ENCODE assay signal across 11 cellular contexts in genomic region chr21:46551636-46552241, GRCh38. TPM values are rescaled to one million over a fixed set of nuclear protein-coding genes. Genes with fewer than 3 reads are reported as not detected.
A peak's percentile ranks its signal among the peaks of the same experiment; 100 is the strongest.
DNase-seq lines count a peak whose midpoint lies in the region; ATAC-seq and TF ChIP-seq lines count a peak whose summit lies in the region.
"Had no signal": no experiment of that assay in that cellular context is flagged by ENCODE, and none has a peak within 500 bp of the region (broad histone marks: within the 10 kb centered on the region; RNA-seq: fewer than 3 reads in every experiment).

No MANE protein-coding gene starts in this region.

- intact Hi-C loops in activated T-helper 1 cell treated with anti-CD3 and anti-CD28 coated beads, Interleukin-12 subunit alpha, Interleukin-12 subunit beta, Interleukin-2, Interleukin-4 antibody, amounts not matched to agents 30 ng/mL and 10 ng/mL and 1 ng/mL, durations not matched to agents 14 hours and 24 hours and 36 hours (cut with micrococcal nuclease), result no loop called here
- intact Hi-C loops in tibial artery (cut with DNase I; ENCODE audit: low total_unique reads), result no loop called here

- H3K4me1 ChIP-seq in tibial artery, result no peaks in the 10 kb centered on the region

- H3K4me3 Mint-ChIP-seq in activated T-helper 1 cell treated with anti-CD3 and anti-CD28 coated beads, Interleukin-12 subunit alpha, Interleukin-12 subunit beta, Interleukin-2, Interleukin-4 antibody, amounts not matched to agents 30 ng/mL and 10 ng/mL and 1 ng/mL, durations not matched to agents 14 hours and 24 hours and 36 hours, result peak overlapping the region; percentile 53

- H3K27ac Mint-ChIP-seq in activated T-helper 1 cell treated with anti-CD3 and anti-CD28 coated beads, Interleukin-12 subunit alpha, Interleukin-12 subunit beta, Interleukin-2, Interleukin-4 antibody, amounts not matched to agents 30 ng/mL and 10 ng/mL and 1 ng/mL, durations not matched to agents 14 hours and 24 hours and 36 hours, result peak overlapping the region; percentile 63

- H3K27me3 ChIP-seq in tibial artery, result no peaks in the 10 kb centered on the region

- no peaks in the 10 kb centered on the region for H3K9me3 ChIP-seq in tibial artery

- H3K27ac ChIP-seq in tibial artery, result no peak overlapping the region
- H3K27ac ChIP-seq: epithelial cell of prostate had no signal

- no peaks in the 10 kb centered on the region for H3K9me3 Mint-ChIP-seq in activated T-helper 1 cell treated with anti-CD3 and anti-CD28 coated beads, Interleukin-12 subunit alpha, Interleukin-12 subunit beta, Interleukin-2, Interleukin-4 antibody, amounts not matched to agents 30 ng/mL and 10 ng/mL and 1 ng/mL, durations not matched to agents 14 hours and 24 hours and 36 hours

- H3K36me3 ChIP-seq in tibial artery, result peaks cover 68 to 95% (median 75%) of the 10 kb centered on the region in 3 donors

- peaks cover 30% of the 10 kb centered on the region for H3K36me3 Mint-ChIP-seq in activated T-helper 1 cell treated with anti-CD3 and anti-CD28 coated beads, Interleukin-12 subunit alpha, Interleukin-12 subunit beta, Interleukin-2, Interleukin-4 antibody, amounts not matched to agents 30 ng/mL and 10 ng/mL and 1 ng/mL, durations not matched to agents 14 hours and 24 hours and 36 hours (ENCODE audit: low read depth)

- H3K27me3 Mint-ChIP-seq in activated T-helper 1 cell treated with anti-CD3 and anti-CD28 coated beads, Interleukin-12 subunit alpha, Interleukin-12 subunit beta, Interleukin-2, Interleukin-4 antibody, amounts not matched to agents 30 ng/mL and 10 ng/mL and 1 ng/mL, durations not matched to agents 14 hours and 24 hours and 36 hours (ENCODE audit: insufficient read depth), result no peaks in the 10 kb centered on the region

- H3K4me1 Mint-ChIP-seq in activated T-helper 1 cell treated with anti-CD3 and anti-CD28 coated beads, Interleukin-12 subunit alpha, Interleukin-12 subunit beta, Interleukin-2, Interleukin-4 antibody, amounts not matched to agents 30 ng/mL and 10 ng/mL and 1 ng/mL, durations not matched to agents 14 hours and 24 hours and 36 hours (ENCODE audit: low read depth), result peaks cover 35% of the 10 kb centered on the region

- H3K4me3 ChIP-seq in tibial artery, result no peak overlapping the region

- peak; percentile 43 for ATAC-seq in left lobe of liver
- peak; percentile 82 for ATAC-seq in stimulated activated naive CD8-positive, alpha-beta T cell treated with anti-CD3 and anti-CD28 coated beads, Interleukin-15, Interleukin-2, amounts not matched to agents 100 U/mL and 50 U/mL, for 24 hours
- ATAC-seq in GM18511 (IDR thresholded peaks at IDR 0.05; ENCODE audit: unreplicated experiment), result no peak

- TF ChIP-seq CTCF in tibial artery (IDR thresholded peaks at IDR 0.05), result no peak

- DNase-seq in NOMO-1 treated with dmso at 0.1 percent for 144 hours (lab: John Stamatoyannopoulos, UW; ENCODE audit: unreplicated experiment) (peak; percentile 9), left lobe of liver (ENCODE audit: low spot score) (peak; percentile 50), EL (no peak), tibial artery (no peak), NCI-H774 (lab: John Stamatoyannopoulos, UW) (no peak)
- DNase-seq in activated T-helper 1 cell treated with anti-CD3 and anti-CD28 coated beads, Interleukin-12 subunit alpha, Interleukin-12 subunit beta, Interleukin-2, Interleukin-4 antibody, amounts not matched to agents 30 ng/mL and 10 ng/mL and 1 ng/mL, durations not matched to agents 14 hours and 24 hours and 36 hours (ENCODE audit: low spot score), result no peak
- peak; percentile 53 for DNase-seq in stimulated activated naive CD8-positive, alpha-beta T cell treated with anti-CD3 and anti-CD28 coated beads, Interleukin-15, Interleukin-2, amounts not matched to agents 100 U/mL and 50 U/mL, for 24 hours
- DNase-seq: NCI-H1930 had no signal

RNA-seq across cellular contexts. Expression of gene S100B, which starts 53.1 kb away (rescaled TPM):
- total RNA-seq in activated T-helper 1 cell treated with anti-CD3 and anti-CD28 coated beads, Interleukin-12 subunit alpha, Interleukin-12 subunit beta, Interleukin-2, Interleukin-4 antibody, amounts not matched to agents 30 ng/mL and 10 ng/mL and 1 ng/mL, durations not matched to agents 14 hours and 24 hours and 36 hours, result not detected in 2 replicates
- not detected for total RNA-seq in left lobe of liver
- total RNA-seq: myocyte had no signal

Comparison
In these comparisons a context has a peak if more than half of its experiments do, and no peak if none do; other contexts are left out.
1. DNase-seq: peak in NOMO-1 treated with dmso at 0.1 percent for 144 hours (single experiment), left lobe of liver (single experiment) and stimulated activated naive CD8-positive, alpha-beta T cell treated with anti-CD3 and anti-CD28 coated beads, Interleukin-15, Interleukin-2, amounts not matched to agents 100 U/mL and 50 U/mL, for 24 hours (single experiment); none in activated T-helper 1 cell treated with anti-CD3 and anti-CD28 coated beads, Interleukin-12 subunit alpha, Interleukin-12 subunit beta, Interleukin-2, Interleukin-4 antibody, amounts not matched to agents 30 ng/mL and 10 ng/mL and 1 ng/mL, durations not matched to agents 14 hours and 24 hours and 36 hours (single experiment), EL (single experiment), tibial artery (0 of 2) and NCI-H774 (single experiment).